Comparison of ENCODE assay signal across 8 cellular contexts in the genomic region with DNA sequence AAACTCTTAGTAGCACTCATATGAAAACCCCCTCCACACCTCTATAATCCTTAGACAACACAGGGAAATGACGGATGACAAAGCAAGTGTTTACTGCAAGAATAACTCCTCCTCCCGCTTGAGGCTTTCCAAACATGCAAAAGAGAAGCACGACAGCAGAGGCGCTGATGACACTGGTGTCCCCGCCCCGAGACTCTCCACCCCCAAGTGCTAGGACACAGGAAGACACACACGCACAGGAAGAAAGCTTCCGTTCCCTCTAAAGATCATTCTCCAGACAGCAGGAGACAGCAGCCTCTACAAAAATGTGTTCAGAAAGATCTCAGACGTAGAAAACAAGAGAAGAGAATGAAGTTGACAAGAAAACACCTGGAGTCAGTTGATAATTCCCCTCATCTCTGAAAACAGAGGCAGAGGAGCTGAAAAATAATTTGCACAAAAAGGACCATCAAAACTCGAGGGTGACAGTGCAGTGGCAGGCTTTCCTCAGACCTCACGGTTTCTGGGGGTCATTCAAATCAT.
DNase-seq lines count a peak whose midpoint lies in the region; ATAC-seq and TF ChIP-seq lines count a peak whose summit lies in the region.

No MANE protein-coding gene starts in this region.

- H3K9me3 ChIP-seq in stomach (no peaks in the 10 kb centered on the region), MG63 (no peaks in the 10 kb centered on the region)

- H3K4me3 Mint-ChIP-seq in natural killer cell = peak overlapping the region; percentile 65

- peak overlapping the region in 3 of 5 donors; percentile 44 to 80 (median 47) for H3K27ac ChIP-seq in stomach

- H3K36me3 ChIP-seq in stomach = peaks cover 32 to 92% (median 89%) of the 10 kb centered on the region in 4 donors
- peaks cover 2% of the 10 kb centered on the region for H3K36me3 ChIP-seq in MG63

- no peaks in the 10 kb centered on the region for H3K9me3 Mint-ChIP-seq in natural killer cell

- H3K27me3 ChIP-seq in stomach (no peaks in the 10 kb centered on the region), MG63 (no peaks in the 10 kb centered on the region)

- H3K4me3 ChIP-seq in Jurkat, Clone E6-1 (ENCODE audit: low read length) = peak overlapping the region; percentile 41
- no peak overlapping the region for H3K4me3 ChIP-seq in choroid plexus epithelial cell (ENCODE audit: low read depth, low read length)
- H3K4me3 ChIP-seq in stomach = no peak overlapping the region
- no peak overlapping the region for H3K4me3 ChIP-seq in MG63

- peak; percentile 89 for DNase-seq in Jurkat, Clone E6-1 (ENCODE audit: low read depth, low spot score)
- DNase-seq in choroid plexus epithelial cell (ENCODE audit: low read depth) = peak; percentile 28
- peak; percentile 55 for DNase-seq in natural killer cell
- peak; percentile 57 for DNase-seq in stomach
- no peak for DNase-seq in NCI-H2081 (lab: John Stamatoyannopoulos, UW)
- no peak for DNase-seq in MG63

- intact Hi-C loops in natural killer cell (cut with micrococcal nuclease) = loop anchor here (1.0 kb wide), 1 partner anchor 42 kb away; no protein-coding TSS in a partner anchor
- intact Hi-C loops in stomach (cut with DNase I; ENCODE audit: low total_unique reads) = no loop called here

- no peaks in the 10 kb centered on the region for H3K27me3 Mint-ChIP-seq in natural killer cell (ENCODE audit: low read depth in 2 of 2)

- 60 to 78% (median 63%) methylated on average over 11 of the region's 11 CpGs for WGBS in stomach, 5 donors

- TF ChIP-seq EP300 in stomach (IDR thresholded peaks at IDR 0.05) = no peak

- peak; percentile 61 for ATAC-seq in GM18868 (IDR thresholded peaks at IDR 0.05; ENCODE audit: unreplicated experiment)
- ATAC-seq in activated CD4-positive, CD25-positive, alpha-beta regulatory T cell treated with anti-CD3 and anti-CD28 coated beads, Interleukin-2, amount 50 U/mL, for 24 hours = peak; percentile 60 to 63
- peak; percentile 88 to 94 (median 91) for ATAC-seq in natural killer cell

- peaks cover 25 to 32% of the 10 kb centered on the region in 2 donors for H3K4me1 Mint-ChIP-seq in natural killer cell

- TF ChIP-seq POLR2A in stomach (IDR thresholded peaks at IDR 0.05) = no peak

- peaks cover 6% of the 10 kb centered on the region for H3K36me3 Mint-ChIP-seq in natural killer cell

- H3K4me1 ChIP-seq in stomach = peaks cover 0 to 33% (median 1%) of the 10 kb centered on the region in 4 donors

- TF ChIP-seq CTCF in choroid plexus epithelial cell (conservative IDR thresholded peaks at IDR 0.05; ENCODE audit: low read depth, low read length) (no peak), natural killer cell (IDR thresholded peaks at IDR 0.05) (no peak), stomach (IDR thresholded peaks at IDR 0.05) (no peak)

- peak overlapping the region; percentile 91 to 93 for H3K27ac Mint-ChIP-seq in natural killer cell

Comparison
In these comparisons a context has a peak if more than half of its experiments do, and no peak if none do; other contexts are left out.
1. DNase-seq: peak in Jurkat, Clone E6-1 (single experiment), choroid plexus epithelial cell (single experiment), natural killer cell (single experiment) and stomach (single experiment); none in NCI-H2081 (0 of 2) and MG63 (single experiment).
2. Peak in every context shown above with its lines, with median percentiles within 50 percentile points of each other: ATAC-seq.